Comparison of ENCODE assay signal across 17 cellular contexts in genomic region chr7:13288516-13288915, GRCh38.
"Had no signal": no experiment of that assay in that cellular context is flagged by ENCODE, and none has a peak within 500 bp of the region (broad histone marks: within the 10 kb centered on the region; RNA-seq: fewer than 3 reads in every experiment).

No MANE protein-coding gene starts in this region.

- H3K27me3 ChIP-seq: heart right ventricle, testis, uterus had no signal

- H3K36me3 ChIP-seq: heart right ventricle, lower lobe of right lung, uterus had no signal

- H3K27ac ChIP-seq: heart right ventricle, lower lobe of right lung, testis, uterus had no signal

- DNase-seq: activated CD4-positive, alpha-beta T cell treated with anti-CD3 and anti-CD28 coated beads for 1 hour; activated CD4-positive, alpha-beta T cell treated with anti-CD3 and anti-CD28 coated beads, Interleukin-2, amount 50 U/mL, for 1 hour; activated T-cell treated with anti-CD3 and anti-CD28 coated beads, Interleukin-2, amount 50 U/mL, for 1 hour; effector memory CD4-positive, alpha-beta T cell; heart right ventricle; kidney; lower lobe of right lung; naive B cell; posterior cingulate gyrus; small intestine; stimulated activated CD4-positive, alpha-beta T cell treated with anti-CD3 and anti-CD28 coated beads, Interleukin-15, amount 100 ng/mL, for 24 hours; testis; trophoblast cell; uterus had no signal

- FAIRE-seq: astrocyte, colon, kidney, small intestine, TTC549 had no signal

- H3K4me1 ChIP-seq: heart right ventricle, lower lobe of right lung, testis, uterus had no signal

- H3K9me3 ChIP-seq: heart right ventricle, lower lobe of right lung, testis, uterus had no signal

- H3K4me3 ChIP-seq: heart right ventricle, lower lobe of right lung, testis, uterus had no signal
